25 cellular contexts compared by ENCODE assay signal in the genomic region with DNA sequence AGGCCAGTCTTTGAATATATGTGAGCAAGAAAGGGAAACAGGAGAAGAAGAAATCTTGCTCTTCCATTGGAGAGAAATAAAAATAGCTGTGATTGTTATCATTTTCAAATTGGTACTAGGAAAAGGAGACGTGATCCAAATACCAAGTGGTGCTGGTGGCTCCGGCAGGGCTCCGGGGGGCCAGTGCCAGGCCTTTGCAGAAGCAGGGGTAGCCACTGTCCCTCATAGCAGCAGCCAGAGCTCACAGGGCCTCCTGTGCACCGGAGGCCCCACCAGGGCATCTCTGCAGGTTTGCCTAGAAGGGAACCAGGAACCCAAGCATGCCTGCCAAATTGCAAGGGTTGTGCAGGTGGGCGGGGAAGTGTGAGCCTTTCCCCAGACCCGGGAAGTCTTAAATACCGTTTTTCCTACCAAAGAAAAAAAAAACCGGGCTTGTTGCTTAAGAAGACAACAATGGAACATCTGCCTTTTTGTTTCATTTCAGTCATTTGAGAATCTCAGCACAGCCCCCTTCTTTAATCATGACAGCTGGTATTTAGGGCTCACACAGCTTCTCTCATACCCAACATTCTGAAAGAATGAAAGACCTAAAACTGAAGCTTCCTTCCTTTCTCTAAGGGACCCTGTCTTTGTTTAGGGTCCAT.
A peak's percentile ranks its signal among the peaks of the same experiment; 100 is the strongest.
DNase-seq lines count a peak whose midpoint lies in the region; ATAC-seq and TF ChIP-seq lines count a peak whose summit lies in the region.
"Had no signal": no experiment of that assay in that cellular context is flagged by ENCODE, and none has a peak within 500 bp of the region (broad histone marks: within the 10 kb centered on the region; RNA-seq: fewer than 3 reads in every experiment).

No MANE protein-coding gene starts in this region.

- H3K4me1 Mint-ChIP-seq in mesothelial cell of epicardium = peaks cover 26% of the 10 kb centered on the region
- no peaks in the 10 kb centered on the region for H3K4me1 Mint-ChIP-seq in naive thymus-derived CD4-positive, alpha-beta T cell

- no peak for ATAC-seq in GM21619 (IDR thresholded peaks at IDR 0.05; ENCODE audit: unreplicated experiment)
- no peak for ATAC-seq in naive thymus-derived CD4-positive, alpha-beta T cell
- ATAC-seq: CD8-positive, alpha-beta T cell had no signal

- no peak overlapping the region for H3K4me3 ChIP-seq in naive thymus-derived CD4-positive, alpha-beta T cell (ENCODE audit: low read length)
- H3K4me3 ChIP-seq: SK-N-MC had no signal

- DNase-seq in NCI-H146 (lab: John Stamatoyannopoulos, UW) = peak; percentile 35
- no peak for DNase-seq in NCI-H146 treated with DMSO at 0.1 percent for 48 hours (lab: John Stamatoyannopoulos, UW; ENCODE audit: unreplicated experiment)
- DNase-seq in NCI-H524 (lab: John Stamatoyannopoulos, UW) = peak; percentile 24 to 88
- DNase-seq in mesothelial cell of epicardium (ENCODE audit: low spot score in 2 of 2, unreplicated experiment in 2 of 2) = no peak
- DNase-seq in mucosa of gallbladder (ENCODE audit: low spot score) = no peak
- no peak for DNase-seq in AG20443 (ENCODE audit: low spot score)
- DNase-seq in naive thymus-derived CD4-positive, alpha-beta T cell = no peak
- DNase-seq: ACHN; AML-193; C1 segment of cervical spinal cord; Calu3; CD8-positive, alpha-beta T cell; DMS153; NCI-H1105; NCI-H1694 treated with DMSO at 0.1 percent for 48 hours; NCI-H2081 treated with DMSO at 0.1 percent for 48 hours; NCI-H774; NK-92 treated with Interleukin-12 subunit alpha and Interleukin-12 subunit beta, amount 100 ng/mL, for 24 hours; SHP77 treated with DMSO at 0.1 percent for 48 hours; SW 1271 had no signal

- no peak overlapping the region for H3K27ac ChIP-seq in naive thymus-derived CD4-positive, alpha-beta T cell (ENCODE audit: low read depth, low read length)
- H3K27ac ChIP-seq: 22Rv1, KMS-11, RWPE1, SK-N-MC had no signal

- H3K9me3 Mint-ChIP-seq in mesothelial cell of epicardium = no peaks in the 10 kb centered on the region
- peaks cover 0 to 20% (median 6%) of the 10 kb centered on the region in 11 donors for H3K9me3 Mint-ChIP-seq in naive thymus-derived CD4-positive, alpha-beta T cell

- CTCF ChIA-PET in naive thymus-derived CD4-positive, alpha-beta T cell (lab: Charles Lee) = no interaction called here

- no peak for TF ChIP-seq CTCF in mesothelial cell of epicardium (IDR thresholded peaks at IDR 0.05; ENCODE audit: unreplicated experiment)

- no peak overlapping the region for H3K4me3 Mint-ChIP-seq in mesothelial cell of epicardium
- H3K4me3 Mint-ChIP-seq in naive thymus-derived CD4-positive, alpha-beta T cell = no peak overlapping the region
- H3K4me3 Mint-ChIP-seq: CD8-positive, alpha-beta T cell had no signal

- peak overlapping the region; percentile 19 for H3K27ac Mint-ChIP-seq in mesothelial cell of epicardium
- no peak overlapping the region for H3K27ac Mint-ChIP-seq in naive thymus-derived CD4-positive, alpha-beta T cell
- H3K27ac Mint-ChIP-seq: CD8-positive, alpha-beta T cell had no signal

- no peaks in the 10 kb centered on the region for H3K27me3 ChIP-seq in naive thymus-derived CD4-positive, alpha-beta T cell (ENCODE audit: control insufficient read depth in 2 of 2, insufficient read depth in 2 of 2, low read length in 2 of 2)

- no peaks in the 10 kb centered on the region for H3K36me3 ChIP-seq in naive thymus-derived CD4-positive, alpha-beta T cell (ENCODE audit: control insufficient read depth in 2 of 3, insufficient read depth in 3 of 3, low read length in 3 of 3)

- H3K9me3 ChIP-seq in naive thymus-derived CD4-positive, alpha-beta T cell (ENCODE audit: control insufficient read depth in 2 of 3, low read length in 3 of 3) = no peaks in the 10 kb centered on the region

- POLR2A ChIA-PET in naive thymus-derived CD4-positive, alpha-beta T cell (lab: Charles Lee) = no interaction called here

- H3K4me1 ChIP-seq in naive thymus-derived CD4-positive, alpha-beta T cell (ENCODE audit: control insufficient read depth in 2 of 2, insufficient read depth in 2 of 2, low read length in 2 of 2) = no peaks in the 10 kb centered on the region

- H3K36me3 Mint-ChIP-seq in mesothelial cell of epicardium = no peaks in the 10 kb centered on the region
- no peaks in the 10 kb centered on the region for H3K36me3 Mint-ChIP-seq in naive thymus-derived CD4-positive, alpha-beta T cell
- H3K36me3 Mint-ChIP-seq: CD8-positive, alpha-beta T cell had no signal

- no peaks in the 10 kb centered on the region for H3K27me3 Mint-ChIP-seq in mesothelial cell of epicardium (ENCODE audit: low read depth)
- no peaks in the 10 kb centered on the region for H3K27me3 Mint-ChIP-seq in naive thymus-derived CD4-positive, alpha-beta T cell

- intact Hi-C loops in naive thymus-derived CD4-positive, alpha-beta T cell (cut with micrococcal nuclease) = no loop called here

Comparison
In these comparisons a context has a peak if more than half of its experiments do, and no peak if none do; other contexts are left out.
1. DNase-seq: peak in NCI-H146 (single experiment) and NCI-H524 (2 of 2); none in NCI-H146 treated with DMSO at 0.1 percent for 48 hours (single experiment), mesothelial cell of epicardium (0 of 2), mucosa of gallbladder (single experiment), AG20443 (single experiment) and naive thymus-derived CD4-positive, alpha-beta T cell (0 of 9).